17 cellular contexts compared by ENCODE assay signal in the genomic region with DNA sequence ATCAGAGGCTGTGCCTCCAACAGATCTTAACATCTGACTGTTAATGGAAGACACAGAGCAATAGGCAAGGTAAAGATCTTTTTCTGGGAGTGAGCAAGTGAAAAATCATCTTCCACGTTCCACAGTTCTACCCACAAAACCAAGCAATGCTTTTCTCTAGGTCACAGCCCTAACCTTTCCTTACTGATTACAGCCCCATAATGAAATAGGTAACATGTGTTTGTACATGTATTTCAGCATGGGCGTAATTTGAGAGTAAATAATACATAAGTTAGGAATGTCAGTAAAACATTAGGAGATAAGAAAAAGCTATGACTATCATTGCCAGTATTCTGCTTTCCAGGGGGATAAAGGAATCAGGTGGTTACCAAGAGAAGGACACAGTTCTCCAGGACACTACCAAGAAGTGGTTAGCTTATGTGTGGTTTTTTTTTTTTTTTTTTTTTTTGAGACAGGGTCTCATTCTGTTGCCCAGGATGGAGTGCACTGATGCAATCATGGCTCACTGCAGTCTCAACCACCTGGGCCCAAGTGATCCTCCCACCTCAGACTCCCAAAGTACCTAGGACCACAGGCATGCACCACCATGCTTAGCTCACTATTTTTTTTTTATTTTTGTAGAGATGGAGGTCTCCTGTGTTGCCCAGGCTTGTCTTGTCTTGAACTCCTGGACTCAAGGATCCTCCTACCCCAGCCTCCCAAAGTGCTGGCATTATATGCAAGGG.
"Had no signal": no experiment of that assay in that cellular context is flagged by ENCODE, and none has a peak within 500 bp of the region (broad histone marks: within the 10 kb centered on the region; RNA-seq: fewer than 3 reads in every experiment).

No MANE protein-coding gene starts in this region.

- H3K9me3 ChIP-seq: esophagus muscularis mucosa, left ventricle myocardium inferior, mucosa of descending colon, neutrophil, tibial artery, vagina had no signal

- H2AFZ ChIP-seq: parathyroid adenoma had no signal

- H3K79me2 ChIP-seq: parathyroid adenoma had no signal

- DNase-seq: activated CD4-positive, alpha-beta T cell treated with anti-CD3 and anti-CD28 coated beads, Interleukin-2, amount 10 ng/mL, durations not matched to agents 7 days and 5 days; activated naive CD4-positive, alpha-beta T cell treated with Interleukin-2 at 50 U/mL for 16 hours; hippocampal formation; left ventricle myocardium inferior; mucosa of descending colon; naive thymus-derived CD4-positive, alpha-beta T cell; stimulated activated CD4-positive, alpha-beta T cell treated with anti-CD3 and anti-CD28 coated beads, Interleukin-1b, Interleukin-23, amount 100 ng/mL, for 48 hours; T-helper 9 cell; tibial artery had no signal

- H3K4me3 ChIP-seq: cardiac muscle cell, esophagus muscularis mucosa, left ventricle myocardium inferior, mucosa of descending colon, tibial artery, vagina had no signal

- H3K27me3 ChIP-seq: cardiac muscle cell, esophagus muscularis mucosa, neutrophil, tibial artery, vagina had no signal

- H3K27ac Mint-ChIP-seq: activated CD4-positive, alpha-beta T cell treated with anti-CD3 and anti-CD28 coated beads, Interleukin-2, amount 10 ng/mL, durations not matched to agents 7 days and 5 days had no signal

- FAIRE-seq: astrocyte, endometrium had no signal

- H3K9me3 Mint-ChIP-seq: activated CD4-positive, alpha-beta T cell treated with anti-CD3 and anti-CD28 coated beads, Interleukin-2, amount 10 ng/mL, durations not matched to agents 7 days and 5 days; memory B cell; naive thymus-derived CD4-positive, alpha-beta T cell had no signal

- H3K27ac ChIP-seq: cardiac muscle cell, esophagus muscularis mucosa, left ventricle myocardium inferior, neutrophil, parathyroid adenoma, tibial artery, vagina had no signal

- H3K9ac ChIP-seq: parathyroid adenoma had no signal

- ATAC-seq: mucosa of descending colon; naive thymus-derived CD4-positive, alpha-beta T cell had no signal

- H3K4me1 ChIP-seq: esophagus muscularis mucosa, left ventricle myocardium inferior, parathyroid adenoma, tibial artery, vagina had no signal

- H3K4me3 Mint-ChIP-seq: activated CD4-positive, alpha-beta T cell treated with anti-CD3 and anti-CD28 coated beads, Interleukin-2, amount 10 ng/mL, durations not matched to agents 7 days and 5 days; memory B cell; naive thymus-derived CD4-positive, alpha-beta T cell had no signal

- H3K27me3 Mint-ChIP-seq: activated CD4-positive, alpha-beta T cell treated with anti-CD3 and anti-CD28 coated beads, Interleukin-2, amount 10 ng/mL, durations not matched to agents 7 days and 5 days; memory B cell; naive thymus-derived CD4-positive, alpha-beta T cell had no signal
